In genomic region chr2:96844405-96844808, GRCh38 we compare ENCODE assay signal across 2 cellular contexts.
TF ChIP-seq lines count a peak whose summit lies in the region.

No MANE protein-coding gene starts in this region.

TF ChIP-seq in GM23338, 12 proteins besides CTCF, POLR2A, EP300 and RAD21:
- TF ChIP-seq EZH2phosphoT487 (IDR thresholded peaks at IDR 0.05; ENCODE audit: unreplicated experiment) (no peak), ZNF331 (CRISPR knock-in tag; IDR thresholded peaks at IDR 0.05; ENCODE audit: low read depth) (no peak), EZH2 (IDR thresholded peaks at IDR 0.05; ENCODE audit: low read depth, unreplicated experiment) (no peak), POLR2AphosphoS5 (IDR thresholded peaks at IDR 0.05; ENCODE audit: low read depth) (no peak), ZNF462 (CRISPR knock-in tag; IDR thresholded peaks at IDR 0.05) (no peak), NANOG (IDR thresholded peaks at IDR 0.05; ENCODE audit: borderline replicate concordance) (no peak), STAT1 (IDR thresholded peaks at IDR 0.05; ENCODE audit: unreplicated experiment) (no peak), JUNB (IDR thresholded peaks at IDR 0.05; ENCODE audit: unreplicated experiment) (no peak), CREB1 (CRISPR knock-in tag; IDR thresholded peaks at IDR 0.05; ENCODE audit: low read depth) (no peak), ZNF114 (CRISPR knock-in tag; IDR thresholded peaks at IDR 0.05) (no peak)
- TF ChIP-seq, protein P1, sequence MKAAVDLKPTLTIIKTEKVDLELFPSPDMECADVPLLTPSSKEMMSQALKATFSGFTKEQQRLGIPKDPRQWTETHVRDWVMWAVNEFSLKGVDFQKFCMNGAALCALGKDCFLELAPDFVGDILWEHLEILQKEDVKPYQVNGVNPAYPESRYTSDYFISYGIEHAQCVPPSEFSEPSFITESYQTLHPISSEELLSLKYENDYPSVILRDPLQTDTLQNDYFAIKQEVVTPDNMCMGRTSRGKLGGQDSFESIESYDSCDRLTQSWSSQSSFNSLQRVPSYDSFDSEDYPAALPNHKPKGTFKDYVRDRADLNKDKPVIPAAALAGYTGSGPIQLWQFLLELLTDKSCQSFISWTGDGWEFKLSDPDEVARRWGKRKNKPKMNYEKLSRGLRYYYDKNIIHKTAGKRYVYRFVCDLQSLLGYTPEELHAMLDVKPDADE (IDR thresholded peaks at IDR 0.05), result no peak
- TF ChIP-seq, protein P2, sequence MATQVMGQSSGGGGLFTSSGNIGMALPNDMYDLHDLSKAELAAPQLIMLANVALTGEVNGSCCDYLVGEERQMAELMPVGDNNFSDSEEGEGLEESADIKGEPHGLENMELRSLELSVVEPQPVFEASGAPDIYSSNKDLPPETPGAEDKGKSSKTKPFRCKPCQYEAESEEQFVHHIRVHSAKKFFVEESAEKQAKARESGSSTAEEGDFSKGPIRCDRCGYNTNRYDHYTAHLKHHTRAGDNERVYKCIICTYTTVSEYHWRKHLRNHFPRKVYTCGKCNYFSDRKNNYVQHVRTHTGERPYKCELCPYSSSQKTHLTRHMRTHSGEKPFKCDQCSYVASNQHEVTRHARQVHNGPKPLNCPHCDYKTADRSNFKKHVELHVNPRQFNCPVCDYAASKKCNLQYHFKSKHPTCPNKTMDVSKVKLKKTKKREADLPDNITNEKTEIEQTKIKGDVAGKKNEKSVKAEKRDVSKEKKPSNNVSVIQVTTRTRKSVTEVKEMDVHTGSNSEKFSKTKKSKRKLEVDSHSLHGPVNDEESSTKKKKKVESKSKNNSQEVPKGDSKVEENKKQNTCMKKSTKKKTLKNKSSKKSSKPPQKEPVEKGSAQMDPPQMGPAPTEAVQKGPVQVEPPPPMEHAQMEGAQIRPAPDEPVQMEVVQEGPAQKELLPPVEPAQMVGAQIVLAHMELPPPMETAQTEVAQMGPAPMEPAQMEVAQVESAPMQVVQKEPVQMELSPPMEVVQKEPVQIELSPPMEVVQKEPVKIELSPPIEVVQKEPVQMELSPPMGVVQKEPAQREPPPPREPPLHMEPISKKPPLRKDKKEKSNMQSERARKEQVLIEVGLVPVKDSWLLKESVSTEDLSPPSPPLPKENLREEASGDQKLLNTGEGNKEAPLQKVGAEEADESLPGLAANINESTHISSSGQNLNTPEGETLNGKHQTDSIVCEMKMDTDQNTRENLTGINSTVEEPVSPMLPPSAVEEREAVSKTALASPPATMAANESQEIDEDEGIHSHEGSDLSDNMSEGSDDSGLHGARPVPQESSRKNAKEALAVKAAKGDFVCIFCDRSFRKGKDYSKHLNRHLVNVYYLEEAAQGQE (IDR thresholded peaks at IDR 0.05; ENCODE audit: unreplicated experiment), result no peak

TF ChIP-seq in K562, 482 proteins besides CTCF, POLR2A, EP300 and RAD21:
- TF ChIP-seq GATA2 (CRISPR knock-in tag; IDR thresholded peaks at IDR 0.05) (no peak), ZNF24 (IDR thresholded peaks at IDR 0.05) (no peak), NCOA1 (IDR thresholded peaks at IDR 0.05; ENCODE audit: low read depth) (no peak), CBFB (CRISPR knock-in tag; IDR thresholded peaks at IDR 0.05) (no peak), CCAR2 (IDR thresholded peaks at IDR 0.05; ENCODE audit: low read depth, low read length) (no peak), BHLHE40 (IDR thresholded peaks at IDR 0.05; ENCODE audit: low read length) (peak; percentile 60), FOXM1 (IDR thresholded peaks at IDR 0.05; ENCODE audit: low read depth) (no peak), FOXM1 (CRISPR knock-in tag; IDR thresholded peaks at IDR 0.05; ENCODE audit: low read depth) (no peak), GTF2F1 (IDR thresholded peaks at IDR 0.05; ENCODE audit: low read depth, low read length) (no peak), ZBTB8A (IDR thresholded peaks at IDR 0.05; ENCODE audit: partially characterized antibody) (no peak), MIER1 (IDR thresholded peaks at IDR 0.05; ENCODE audit: low read depth) (peak; percentile 98), SPI1 (IDR thresholded peaks at IDR 0.05; ENCODE audit: borderline replicate concordance, low read depth, low read length) (no peak), KAT8 (IDR thresholded peaks at IDR 0.05; ENCODE audit: low read depth) (no peak), KDM5B (IDR thresholded peaks at IDR 0.05; ENCODE audit: insufficient replicate concordance, low read depth, low read length) (no peak), GTF2E2 (tag; IDR thresholded peaks at IDR 0.05) (no peak), PHB (CRISPR knock-in tag; IDR thresholded peaks at IDR 0.05) (no peak), BRD4 (IDR thresholded peaks at IDR 0.05) (no peak), MAFG (tag; conservative IDR thresholded peaks at IDR 0.05) (no peak), ZNF165 (CRISPR knock-in tag; IDR thresholded peaks at IDR 0.05; ENCODE audit: borderline replicate concordance) (no peak), ZNF445 (CRISPR knock-in tag; IDR thresholded peaks at IDR 0.05; ENCODE audit: low read depth) (no peak), NONO (IDR thresholded peaks at IDR 0.05; ENCODE audit: low read depth in 2 of 2, low read length in 1 of 2) (no peak), POLR2G (IDR thresholded peaks at IDR 0.05; ENCODE audit: low read depth, low read length) (peak; percentile 62; the same call in 1 of the 2 replicates), NR4A1 (CRISPR knock-in tag; IDR thresholded peaks at IDR 0.05) (no peak), NR4A1 (tag; IDR thresholded peaks at IDR 0.05) (no peak), ZNF217 (CRISPR knock-in tag; IDR thresholded peaks at IDR 0.05) (no peak), PTBP1 (IDR thresholded peaks at IDR 0.05; ENCODE audit: low read depth, low read length) (peak; percentile 99), NFATC3 (IDR thresholded peaks at IDR 0.05) (no peak)
- TF ChIP-seq, protein P3, sequence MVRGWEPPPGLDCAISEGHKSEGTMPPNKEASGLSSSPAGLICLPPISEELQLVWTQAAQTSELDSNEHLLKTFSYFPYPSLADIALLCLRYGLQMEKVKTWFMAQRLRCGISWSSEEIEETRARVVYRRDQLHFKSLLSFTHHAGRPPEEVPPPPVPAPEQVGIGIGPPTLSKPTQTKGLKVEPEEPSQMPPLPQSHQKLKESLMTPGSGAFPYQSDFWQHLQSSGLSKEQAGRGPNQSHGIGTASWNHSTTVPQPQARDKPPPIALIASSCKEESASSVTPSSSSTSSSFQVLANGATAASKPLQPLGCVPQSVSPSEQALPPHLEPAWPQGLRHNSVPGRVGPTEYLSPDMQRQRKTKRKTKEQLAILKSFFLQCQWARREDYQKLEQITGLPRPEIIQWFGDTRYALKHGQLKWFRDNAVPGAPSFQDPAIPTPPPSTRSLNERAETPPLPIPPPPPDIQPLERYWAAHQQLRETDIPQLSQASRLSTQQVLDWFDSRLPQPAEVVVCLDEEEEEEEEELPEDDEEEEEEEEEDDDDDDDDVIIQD (CRISPR knock-in tag; IDR thresholded peaks at IDR 0.05), result no peak
- TF ChIP-seq, protein P4, sequence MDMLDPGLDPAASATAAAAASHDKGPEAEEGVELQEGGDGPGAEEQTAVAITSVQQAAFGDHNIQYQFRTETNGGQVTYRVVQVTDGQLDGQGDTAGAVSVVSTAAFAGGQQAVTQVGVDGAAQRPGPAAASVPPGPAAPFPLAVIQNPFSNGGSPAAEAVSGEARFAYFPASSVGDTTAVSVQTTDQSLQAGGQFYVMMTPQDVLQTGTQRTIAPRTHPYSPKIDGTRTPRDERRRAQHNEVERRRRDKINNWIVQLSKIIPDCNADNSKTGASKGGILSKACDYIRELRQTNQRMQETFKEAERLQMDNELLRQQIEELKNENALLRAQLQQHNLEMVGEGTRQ (CRISPR knock-in tag; IDR thresholded peaks at IDR 0.05), result peak; percentile 17; the same call in 1 of the 2 replicates
